Comparison of ENCODE assay signal across 24 cellular contexts in the genomic region with DNA sequence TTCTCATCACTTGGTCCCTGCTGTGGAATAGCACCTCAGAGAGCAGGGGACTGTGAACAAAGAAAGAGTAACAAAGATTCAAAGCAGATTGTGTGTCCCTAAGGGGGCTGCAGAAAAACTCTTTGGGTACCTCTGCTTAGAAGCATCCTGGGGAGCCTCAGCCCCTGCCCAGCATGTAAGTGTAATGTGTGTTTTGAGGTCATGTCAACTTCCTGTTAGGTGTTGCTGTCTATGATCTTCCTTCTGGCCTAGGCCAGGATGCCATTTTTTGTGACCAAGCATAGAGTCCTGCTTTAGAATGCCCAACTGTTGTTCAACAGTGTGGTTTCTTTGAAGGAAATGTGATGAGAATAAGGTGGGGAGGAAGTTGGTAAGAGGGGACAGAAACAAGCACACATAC.
DNase-seq lines count a peak whose midpoint lies in the region; ATAC-seq and TF ChIP-seq lines count a peak whose summit lies in the region.
"Had no signal": no experiment of that assay in that cellular context is flagged by ENCODE, and none has a peak within 500 bp of the region (broad histone marks: within the 10 kb centered on the region; RNA-seq: fewer than 3 reads in every experiment).

No MANE protein-coding gene starts in this region.

- no peaks in the 10 kb centered on the region for H3K36me3 ChIP-seq in uterus
- no peaks in the 10 kb centered on the region for H3K36me3 ChIP-seq in WERI-Rb-1
- H3K36me3 ChIP-seq: spleen, stomach, transverse colon had no signal

- no peaks in the 10 kb centered on the region for H3K27me3 Mint-ChIP-seq in activated T-helper 1 cell treated with anti-CD3 and anti-CD28 coated beads, Interleukin-12 subunit alpha, Interleukin-12 subunit beta, Interleukin-2, Interleukin-4 antibody, amounts not matched to agents 30 ng/mL and 10 ng/mL and 1 ng/mL, durations not matched to agents 14 hours and 24 hours and 36 hours (ENCODE audit: insufficient read depth)
- H3K27me3 Mint-ChIP-seq in natural killer cell (ENCODE audit: low read depth in 2 of 2): no peaks in the 10 kb centered on the region

- H3K36me3 Mint-ChIP-seq in activated T-helper 1 cell treated with anti-CD3 and anti-CD28 coated beads, Interleukin-12 subunit alpha, Interleukin-12 subunit beta, Interleukin-2, Interleukin-4 antibody, amounts not matched to agents 30 ng/mL and 10 ng/mL and 1 ng/mL, durations not matched to agents 14 hours and 24 hours and 36 hours (ENCODE audit: low read depth): peaks cover 19% of the 10 kb centered on the region
- peaks cover 6% of the 10 kb centered on the region for H3K36me3 Mint-ChIP-seq in natural killer cell

- peak; percentile 14 for DNase-seq in NOMO-1 treated with DMSO at 0.1 percent for 48 hours (lab: John Stamatoyannopoulos, UW; ENCODE audit: unreplicated experiment)
- no peak for DNase-seq in NOMO-1 treated with dmso at 0.1 percent for 144 hours (lab: John Stamatoyannopoulos, UW; ENCODE audit: unreplicated experiment)
- DNase-seq in Jurkat, Clone E6-1 (ENCODE audit: low read depth, low spot score): peak; percentile 60
- no peak for DNase-seq in activated T-helper 1 cell treated with anti-CD3 and anti-CD28 coated beads, Interleukin-12 subunit alpha, Interleukin-12 subunit beta, Interleukin-2, Interleukin-4 antibody, amounts not matched to agents 30 ng/mL and 10 ng/mL and 1 ng/mL, durations not matched to agents 14 hours and 24 hours and 36 hours (ENCODE audit: low spot score)
- DNase-seq in natural killer cell: no peak
- DNase-seq in uterus: no peak
- DNase-seq in WERI-Rb-1: no peak
- DNase-seq: activated T-cell treated with anti-CD3 and anti-CD28 coated beads, Interleukin-2, amount 50 U/mL, for 1 hour; AML-193; body of pancreas; Caco-2; GM23248; Karpas-422; kidney glomerular epithelial cell; NCI-H187 treated with DMSO at 0.1 percent for 48 hours; NCI-H69; PC-3; SHP77; spleen; stimulated activated CD4-positive, alpha-beta T cell treated with anti-CD3 and anti-CD28 coated beads, Interleukin-4, amount 100 ng/mL, for 24 hours; stomach; transverse colon had no signal

- H3K27ac Mint-ChIP-seq in activated T-helper 1 cell treated with anti-CD3 and anti-CD28 coated beads, Interleukin-12 subunit alpha, Interleukin-12 subunit beta, Interleukin-2, Interleukin-4 antibody, amounts not matched to agents 30 ng/mL and 10 ng/mL and 1 ng/mL, durations not matched to agents 14 hours and 24 hours and 36 hours: peak overlapping the region; percentile 89
- peak overlapping the region; percentile 75 to 79 for H3K27ac Mint-ChIP-seq in natural killer cell

- H3K9me3 Mint-ChIP-seq in activated T-helper 1 cell treated with anti-CD3 and anti-CD28 coated beads, Interleukin-12 subunit alpha, Interleukin-12 subunit beta, Interleukin-2, Interleukin-4 antibody, amounts not matched to agents 30 ng/mL and 10 ng/mL and 1 ng/mL, durations not matched to agents 14 hours and 24 hours and 36 hours: peaks cover 22% of the 10 kb centered on the region
- H3K9me3 Mint-ChIP-seq in natural killer cell: peaks cover 0 to 3% of the 10 kb centered on the region in 2 donors

- ATAC-seq in natural killer cell: peak; percentile 83 to 92 (median 84)
- no peak for ATAC-seq in GM19467 (IDR thresholded peaks at IDR 0.05; ENCODE audit: unreplicated experiment)
- ATAC-seq: body of pancreas, PC-3 had no signal

- TF ChIP-seq CTCF in natural killer cell (IDR thresholded peaks at IDR 0.05): no peak
- no peak for TF ChIP-seq CTCF in uterus (IDR thresholded peaks at IDR 0.05)
- TF ChIP-seq CTCF in WERI-Rb-1 (IDR thresholded peaks at IDR 0.05; ENCODE audit: low read depth, low read length): no peak

- H3K27ac ChIP-seq in uterus (no peak overlapping the region), WERI-Rb-1 (no peak overlapping the region)
- H3K27ac ChIP-seq: 22Rv1, body of pancreas, GM23248, stomach, transverse colon had no signal

- intact Hi-C loops in activated T-helper 1 cell treated with anti-CD3 and anti-CD28 coated beads, Interleukin-12 subunit alpha, Interleukin-12 subunit beta, Interleukin-2, Interleukin-4 antibody, amounts not matched to agents 30 ng/mL and 10 ng/mL and 1 ng/mL, durations not matched to agents 14 hours and 24 hours and 36 hours (cut with micrococcal nuclease): no loop called here
- intact Hi-C loops in natural killer cell (cut with micrococcal nuclease) (no loop called here), uterus (cut with DNase I; ENCODE audit: low total_unique reads) (no loop called here)

- no peak overlapping the region for H3K4me3 ChIP-seq in Jurkat, Clone E6-1 (ENCODE audit: low read length)
- no peak overlapping the region for H3K4me3 ChIP-seq in uterus
- H3K4me3 ChIP-seq in WERI-Rb-1 (ENCODE audit: low read depth, low read length): no peak overlapping the region
- H3K4me3 ChIP-seq: body of pancreas, GM23248, spleen, stomach, transverse colon had no signal

- H3K4me3 Mint-ChIP-seq in activated T-helper 1 cell treated with anti-CD3 and anti-CD28 coated beads, Interleukin-12 subunit alpha, Interleukin-12 subunit beta, Interleukin-2, Interleukin-4 antibody, amounts not matched to agents 30 ng/mL and 10 ng/mL and 1 ng/mL, durations not matched to agents 14 hours and 24 hours and 36 hours: no peak overlapping the region
- peak overlapping the region; percentile 59 for H3K4me3 Mint-ChIP-seq in natural killer cell

- H3K4me1 ChIP-seq in uterus: no peaks in the 10 kb centered on the region
- H3K4me1 ChIP-seq: body of pancreas, Caco-2, stomach, transverse colon had no signal

- TF ChIP-seq POLR2A in uterus (IDR thresholded peaks at IDR 0.05): no peak

- peaks cover 36% of the 10 kb centered on the region for H3K4me1 Mint-ChIP-seq in activated T-helper 1 cell treated with anti-CD3 and anti-CD28 coated beads, Interleukin-12 subunit alpha, Interleukin-12 subunit beta, Interleukin-2, Interleukin-4 antibody, amounts not matched to agents 30 ng/mL and 10 ng/mL and 1 ng/mL, durations not matched to agents 14 hours and 24 hours and 36 hours (ENCODE audit: low read depth)
- peaks cover 32 to 36% of the 10 kb centered on the region in 2 donors for H3K4me1 Mint-ChIP-seq in natural killer cell

- H3K9me3 ChIP-seq in uterus (no peaks in the 10 kb centered on the region), WERI-Rb-1 (ENCODE audit: severe bottlenecking) (no peaks in the 10 kb centered on the region)
- H3K9me3 ChIP-seq: body of pancreas, Caco-2, spleen, stomach had no signal

- H3K27me3 ChIP-seq in uterus (no peaks in the 10 kb centered on the region), WERI-Rb-1 (ENCODE audit: insufficient read depth, low read depth, severe bottlenecking) (no peaks in the 10 kb centered on the region)
- H3K27me3 ChIP-seq: body of pancreas, spleen, stomach, transverse colon had no signal

Comparison
In these comparisons a context has a peak if more than half of its experiments do, and no peak if none do; other contexts are left out.
1. DNase-seq: peak in NOMO-1 treated with DMSO at 0.1 percent for 48 hours (single experiment) and Jurkat, Clone E6-1 (single experiment); none in NOMO-1 treated with dmso at 0.1 percent for 144 hours (single experiment), activated T-helper 1 cell treated with anti-CD3 and anti-CD28 coated beads, Interleukin-12 subunit alpha, Interleukin-12 subunit beta, Interleukin-2, Interleukin-4 antibody, amounts not matched to agents 30 ng/mL and 10 ng/mL and 1 ng/mL, durations not matched to agents 14 hours and 24 hours and 36 hours (single experiment), natural killer cell (single experiment), uterus (0 of 2) and WERI-Rb-1 (single experiment).